11 cellular contexts compared by ENCODE assay signal in genomic region chr10:69215405-69216176, GRCh38. TPM values are rescaled to one million over a fixed set of nuclear protein-coding genes. Genes with fewer than 3 reads are reported as not detected.
DNase-seq lines count a peak whose midpoint lies in the region; ATAC-seq and TF ChIP-seq lines count a peak whose summit lies in the region.
"Had no signal": no experiment of that assay in that cellular context is flagged by ENCODE, and none has a peak within 500 bp of the region (broad histone marks: within the 10 kb centered on the region; RNA-seq: fewer than 3 reads in every experiment).

No MANE protein-coding gene starts in this region.

- TF ChIP-seq CTCF in PC-3 (conservative IDR thresholded peaks at IDR 0.05; ENCODE audit: low read depth, low read length) (no peak), tibial nerve (IDR thresholded peaks at IDR 0.05) (no peak)

- H3K27me3 Mint-ChIP-seq in activated naive CD4-positive, alpha-beta T cell treated with anti-CD3 and anti-CD28 coated beads, Interleukin-2, amount 10 ng/mL, durations not matched to agents 7 days and 5 days: peaks cover 4% of the 10 kb centered on the region

- H3K9me3 ChIP-seq in PC-3 (ENCODE audit: low read length) (no peaks in the 10 kb centered on the region), tibial nerve (no peaks in the 10 kb centered on the region)

- H3K27ac Mint-ChIP-seq in activated naive CD4-positive, alpha-beta T cell treated with anti-CD3 and anti-CD28 coated beads, Interleukin-2, amount 10 ng/mL, durations not matched to agents 7 days and 5 days: peak overlapping the region; percentile 69
- H3K27ac Mint-ChIP-seq: B cell had no signal

- WGBS in tibial nerve, 2 donors: 30 to 37% methylated on average over 10 of the region's 10 CpGs

- H3K9me2 ChIP-seq in PC-3 (replicated peaks; ENCODE audit: low read length): no peaks in the 10 kb centered on the region

- peak overlapping the region; percentile 7 for H3K4me2 ChIP-seq in PC-3 (ENCODE audit: low read length)

- H4K20me1 ChIP-seq in PC-3 (ENCODE audit: low read length): no peaks in the 10 kb centered on the region

- peak; percentile 12; the same call in 1 of the 2 replicates for ATAC-seq in PC-3
- ATAC-seq in stimulated activated naive CD8-positive, alpha-beta T cell treated with anti-CD3 and anti-CD28 coated beads, Interleukin-15, Interleukin-2, amounts not matched to agents 100 U/mL and 50 U/mL, for 24 hours: peak; percentile 61

- no peaks in the 10 kb centered on the region for H3K36me3 Mint-ChIP-seq in activated naive CD4-positive, alpha-beta T cell treated with anti-CD3 and anti-CD28 coated beads, Interleukin-2, amount 10 ng/mL, durations not matched to agents 7 days and 5 days

- H3K36me3 ChIP-seq in PC-3 (ENCODE audit: low read depth, low read length) (no peaks in the 10 kb centered on the region), tibial nerve (no peaks in the 10 kb centered on the region)

- DNase-seq in activated naive CD4-positive, alpha-beta T cell treated with anti-CD3 and anti-CD28 coated beads, Interleukin-2, amount 10 ng/mL, durations not matched to agents 7 days and 5 days: peak; percentile 59
- DNase-seq in activated naive CD4-positive, alpha-beta T cell treated with Interleukin-2 at 50 U/mL for 16 hours: no peak
- DNase-seq in PC-3 (no peak), AG08395 (ENCODE audit: low spot score) (no peak), tibial nerve (ENCODE audit: low spot score in 2 of 2) (no peak), NCI-H345 treated with DMSO at 0.1 percent for 48 hours (lab: John Stamatoyannopoulos, UW; ENCODE audit: unreplicated experiment) (no peak)
- peak; percentile 9 for DNase-seq in central memory CD4-positive, alpha-beta T cell
- DNase-seq in stimulated activated naive CD8-positive, alpha-beta T cell treated with anti-CD3 and anti-CD28 coated beads, Interleukin-15, Interleukin-2, amounts not matched to agents 100 U/mL and 50 U/mL, for 24 hours: no peak
- DNase-seq: activated CD8-positive, alpha-beta memory T cell treated with anti-CD3 and anti-CD28 coated beads, Interleukin-2, amount 50 U/mL, for 4 hours had no signal

- intact Hi-C loops in PC-3 (cut with micrococcal nuclease): no loop called here

- H3K27ac ChIP-seq in PC-3 (ENCODE audit: low read length) (no peak overlapping the region), tibial nerve (no peak overlapping the region)

- H3K4me1 ChIP-seq in PC-3 (ENCODE audit: insufficient read depth, low read length): peaks cover 12% of the 10 kb centered on the region; the same call in 1 of the 2 replicates
- no peaks in the 10 kb centered on the region for H3K4me1 ChIP-seq in tibial nerve

- H3K27me3 ChIP-seq in PC-3 (ENCODE audit: low read length) (no peaks in the 10 kb centered on the region), tibial nerve (no peaks in the 10 kb centered on the region)

- no peak overlapping the region for H3K4me3 Mint-ChIP-seq in activated naive CD4-positive, alpha-beta T cell treated with anti-CD3 and anti-CD28 coated beads, Interleukin-2, amount 10 ng/mL, durations not matched to agents 7 days and 5 days
- H3K4me3 Mint-ChIP-seq: B cell had no signal

- no peak for TF ChIP-seq POLR2A in tibial nerve (IDR thresholded peaks at IDR 0.05)

- no peak for TF ChIP-seq EP300 in tibial nerve (IDR thresholded peaks at IDR 0.05)

- no peaks in the 10 kb centered on the region for H3F3A ChIP-seq in PC-3 (ENCODE audit: low read length, unreplicated experiment)

- H3K4me3 ChIP-seq in PC-3 (ENCODE audit: low read length): no peak overlapping the region
- no peak overlapping the region for H3K4me3 ChIP-seq in tibial nerve

- no TSS peak for BruUV-seq in PC-3 (replicated peaks; lab: Mats Ljungman, UMichigan)

- no peaks in the 10 kb centered on the region for H3K79me2 ChIP-seq in PC-3 (ENCODE audit: low read length)

- H3K9me3 Mint-ChIP-seq in activated naive CD4-positive, alpha-beta T cell treated with anti-CD3 and anti-CD28 coated beads, Interleukin-2, amount 10 ng/mL, durations not matched to agents 7 days and 5 days: no peaks in the 10 kb centered on the region

- no peak overlapping the region for H3K9ac ChIP-seq in PC-3 (ENCODE audit: low read length)

- CTCF ChIA-PET in activated naive CD4-positive, alpha-beta T cell treated with anti-CD3 and anti-CD28 coated beads, Interleukin-2, amount 10 ng/mL, durations not matched to agents 7 days and 5 days (lab: Charles Lee): interaction anchor here (0.6 to 1.5 kb wide), 6 partner anchors 10 to 226 kb away, joined by 3 to 7 read pairs (median 3); no protein-coding TSS in a partner anchor
- CTCF ChIA-PET in PC-3 (lab: Charles Lee): interaction anchor here (0.6 to 0.7 kb wide), 2 partner anchors 16 to 128 kb away, joined by 3 read pairs; partner anchors contain the start of gene SRGN

- H3K4me1 Mint-ChIP-seq in activated naive CD4-positive, alpha-beta T cell treated with anti-CD3 and anti-CD28 coated beads, Interleukin-2, amount 10 ng/mL, durations not matched to agents 7 days and 5 days: peaks cover 32% of the 10 kb centered on the region

- POLR2A ChIA-PET in PC-3 (lab: Charles Lee; ENCODE audit: unreplicated experiment): interaction anchor here (0.5 to 0.6 kb wide), 3 partner anchors 21 to 468 kb away, joined by 4 to 14 read pairs (median 6); no protein-coding TSS in a partner anchor

- peak overlapping the region; percentile 7 for H2AFZ ChIP-seq in PC-3 (ENCODE audit: low read length)

RNA-seq across cellular contexts. Expression of gene HKDC1, which starts 4.5 kb away (rescaled TPM):
- 0.44 and 1.2 TPM in 2 replicates for total RNA-seq in PC-3 (2014; rRNA removed)
- 10 to 100 TPM in 1 of 4 donors, 1 to 10 TPM in 3; 4.8 to 11.1 (median 5.5) TPM for total RNA-seq in tibial nerve
- total RNA-seq: B cell, cardiac septum had no signal

RNA-seq across cellular contexts. Expression of gene SUPV3L1, which starts 35.6 kb away (rescaled TPM):
- 86.2 and 117 TPM in 2 replicates for total RNA-seq in PC-3 (2014; rRNA removed)
- total RNA-seq in tibial nerve: 10 to 100 TPM; 23.4 to 53.7 (median 34.9) TPM

Comparison
In these comparisons a context has a peak if more than half of its experiments do, and no peak if none do; other contexts are left out.
1. DNase-seq: peak in activated naive CD4-positive, alpha-beta T cell treated with anti-CD3 and anti-CD28 coated beads, Interleukin-2, amount 10 ng/mL, durations not matched to agents 7 days and 5 days (single experiment) and central memory CD4-positive, alpha-beta T cell (single experiment); none in activated naive CD4-positive, alpha-beta T cell treated with Interleukin-2 at 50 U/mL for 16 hours (single experiment), PC-3 (single experiment), stimulated activated naive CD8-positive, alpha-beta T cell treated with anti-CD3 and anti-CD28 coated beads, Interleukin-15, Interleukin-2, amounts not matched to agents 100 U/mL and 50 U/mL, for 24 hours (single experiment), AG08395 (single experiment), tibial nerve (0 of 2) and NCI-H345 treated with DMSO at 0.1 percent for 48 hours (single experiment).